22 cellular contexts compared by ENCODE assay signal in genomic region chr7:28588606-28589005, GRCh38.
"Had no signal": no experiment of that assay in that cellular context is flagged by ENCODE, and none has a peak within 500 bp of the region (broad histone marks: within the 10 kb centered on the region; RNA-seq: fewer than 3 reads in every experiment).

No MANE protein-coding gene starts in this region.

- H3K4me3 ChIP-seq: colonic mucosa, hepatocyte, mucosa of descending colon, sigmoid colon, suprapubic skin, tibial artery, upper lobe of left lung, vagina had no signal

- H3K9me3 ChIP-seq: colonic mucosa, mucosa of descending colon, sigmoid colon, suprapubic skin, tibial artery, upper lobe of left lung, vagina had no signal

- H3K4me3 Mint-ChIP-seq: endodermal cell, natural killer cell, neural crest cell had no signal

- H3K27me3 ChIP-seq: foreskin keratinocyte, hepatocyte, sigmoid colon, suprapubic skin, tibial artery, upper lobe of left lung, vagina had no signal

- H3K36me3 ChIP-seq: colonic mucosa, sigmoid colon, suprapubic skin, tibial artery, upper lobe of left lung, vagina had no signal

- H3K36me3 Mint-ChIP-seq: natural killer cell had no signal

- DNase-seq: colonic mucosa; dermis blood vessel endothelial cell; effector CD4-positive, alpha-beta T cell; endodermal cell; erythroblast; foreskin keratinocyte; head of caudate nucleus; kidney; left cardiac atrium; mucosa of descending colon; natural killer cell; posterior cingulate gyrus; sigmoid colon; small intestine; stimulated activated CD4-positive, alpha-beta T cell treated with anti-CD3 and anti-CD28 coated beads, Interleukin-12 subunit alpha, Interleukin-12 subunit beta, amount 100 ng/mL, for 4 hours; stimulated activated naive CD8-positive, alpha-beta T cell treated with anti-CD3 and anti-CD28 coated beads, Interleukin-15, Interleukin-2, amounts not matched to agents 100 U/mL and 50 U/mL, for 24 hours; tibial artery; upper lobe of left lung had no signal

- H3K4me1 Mint-ChIP-seq: neural crest cell had no signal

- H3K4me1 ChIP-seq: colonic mucosa, foreskin keratinocyte, sigmoid colon, suprapubic skin, upper lobe of left lung, vagina had no signal

- H3K9me3 Mint-ChIP-seq: endodermal cell, natural killer cell, neural crest cell had no signal

- ATAC-seq: foreskin keratinocyte; left cardiac atrium; mucosa of descending colon; natural killer cell; stimulated activated naive CD8-positive, alpha-beta T cell treated with anti-CD3 and anti-CD28 coated beads, Interleukin-15, Interleukin-2, amounts not matched to agents 100 U/mL and 50 U/mL, for 24 hours had no signal

- H3K27ac ChIP-seq: colonic mucosa, foreskin keratinocyte, hepatocyte, sigmoid colon, suprapubic skin, tibial artery, upper lobe of left lung, vagina had no signal

- H3K27ac Mint-ChIP-seq: endodermal cell, natural killer cell had no signal
